ENCODE assay signal across 8 cellular contexts in genomic region chr2:108619916-108620620, GRCh38.
DNase-seq lines count a peak whose midpoint lies in the region; ATAC-seq and TF ChIP-seq lines count a peak whose summit lies in the region.

No MANE protein-coding gene starts in this region.

- CTCF ChIA-PET in GM10248 (lab: Yijun Ruan, JAX), result interaction anchor here (0.8 to 8.9 kb wide), 2 partner anchors 16 to 21 kb away, joined by 3 to 121 read pairs; no protein-coding TSS in a partner anchor

- H3K27ac ChIP-seq in HUES6 (ENCODE audit: low read depth, low read length) (peak overlapping the region; percentile 36; the same call in 1 of the 2 replicates), ascending aorta (no peak overlapping the region), osteoblast (ENCODE audit: low read depth, low read length) (no peak overlapping the region)

- intact Hi-C loops in CD14-positive monocyte (cut with micrococcal nuclease), result no loop called here
- intact Hi-C loops in ascending aorta (cut with DNase I), result no loop called here

- H4K20me1 ChIP-seq in osteoblast (ENCODE audit: insufficient read depth, low read length), result peaks cover 23% of the 10 kb centered on the region

- H3K4me1 Mint-ChIP-seq in CD14-positive monocyte, result peaks cover 51% of the 10 kb centered on the region
- peaks cover 55% of the 10 kb centered on the region for H3K4me1 Mint-ChIP-seq in activated naive CD8-positive, alpha-beta T cell treated with anti-CD3 and anti-CD28 coated beads, Interleukin-2, amount 10 ng/mL, durations not matched to agents 7 days and 5 days
- H3K4me1 Mint-ChIP-seq in natural killer cell treated with Interleukin-12 subunit alpha and Interleukin-12 subunit beta and Interleukin-15 and Interleukin-18, amount 100 ng/mL, for 72 hours (ENCODE audit: low read depth in 2 of 2), result peaks cover 37 to 46% of the 10 kb centered on the region in 2 donors

- H3K79me2 ChIP-seq in osteoblast (ENCODE audit: insufficient read depth, low read length), result peaks cover 83% of the 10 kb centered on the region

- H3K27me3 ChIP-seq in HUES6 (ENCODE audit: control insufficient read depth, insufficient read depth, low read length) (no peaks in the 10 kb centered on the region), ascending aorta (no peaks in the 10 kb centered on the region), osteoblast (ENCODE audit: insufficient read depth, low read length) (no peaks in the 10 kb centered on the region)

- POLR2A ChIA-PET in activated naive CD8-positive, alpha-beta T cell treated with anti-CD3 and anti-CD28 coated beads, Interleukin-2, amount 10 ng/mL, durations not matched to agents 7 days and 5 days (lab: Charles Lee), result interaction anchor here (1.0 to 1.5 kb wide), 4 partner anchors 9 to 99 kb away, joined by 3 to 8 read pairs (median 6); partner anchors contain the start of gene RANBP2
- POLR2A ChIA-PET in GM10248 (lab: Yijun Ruan, JAX), result no interaction called here

- peaks cover 58% of the 10 kb centered on the region for H3K4me1 ChIP-seq in HUES6 (ENCODE audit: control insufficient read depth, insufficient read depth, low read length)
- H3K4me1 ChIP-seq in ascending aorta, result peaks cover 0 to 41% of the 10 kb centered on the region in 2 donors
- peaks cover 29% of the 10 kb centered on the region for H3K4me1 ChIP-seq in osteoblast (ENCODE audit: insufficient read depth, low read length)

- no peak overlapping the region for H3K9ac ChIP-seq in HUES6 (ENCODE audit: low read length)

- DNase-seq in CD14-positive monocyte (ENCODE audit: low spot score) (no peak), ascending aorta (ENCODE audit: low spot score in 2 of 2) (no peak), GM10248 (ENCODE audit: extremely low spot score) (no peak), osteoblast (ENCODE audit: insufficient read length, low spot score, missing footprints) (no peak)
- DNase-seq in activated naive CD8-positive, alpha-beta T cell treated with anti-CD3 and anti-CD28 coated beads, Interleukin-2, amount 10 ng/mL, durations not matched to agents 7 days and 5 days, result no peak
- DNase-seq in natural killer cell treated with Interleukin-12 subunit alpha and Interleukin-12 subunit beta and Interleukin-15 and Interleukin-18, amount 100 ng/mL, for 72 hours (ENCODE audit: low spot score), result no peak

- H3K36me3 ChIP-seq in HUES6 (ENCODE audit: control insufficient read depth, insufficient read depth, low read length), result no peaks in the 10 kb centered on the region
- H3K36me3 ChIP-seq in ascending aorta, result no peaks in the 10 kb centered on the region
- H3K36me3 ChIP-seq in osteoblast (ENCODE audit: insufficient read depth, low read length), result no peaks in the 10 kb centered on the region

- H3K27me3 Mint-ChIP-seq in CD14-positive monocyte (ENCODE audit: low read depth in 3 of 3), result no peaks in the 10 kb centered on the region
- no peaks in the 10 kb centered on the region for H3K27me3 Mint-ChIP-seq in activated naive CD8-positive, alpha-beta T cell treated with anti-CD3 and anti-CD28 coated beads, Interleukin-2, amount 10 ng/mL, durations not matched to agents 7 days and 5 days
- no peaks in the 10 kb centered on the region for H3K27me3 Mint-ChIP-seq in natural killer cell treated with Interleukin-12 subunit alpha and Interleukin-12 subunit beta and Interleukin-15 and Interleukin-18, amount 100 ng/mL, for 72 hours

- H3K9me3 ChIP-seq in HUES6 (ENCODE audit: control insufficient read depth, insufficient read depth, low read depth, low read length) (no peaks in the 10 kb centered on the region), ascending aorta (no peaks in the 10 kb centered on the region), osteoblast (ENCODE audit: low read depth, low read length) (no peaks in the 10 kb centered on the region)

- no peak overlapping the region for H2AFZ ChIP-seq in osteoblast (ENCODE audit: low read length)

- ATAC-seq in activated naive CD8-positive, alpha-beta T cell treated with anti-CD3 and anti-CD28 coated beads, Interleukin-2, amount 10 ng/mL, durations not matched to agents 7 days and 5 days (ENCODE audit: low read depth), result no peak
- ATAC-seq in natural killer cell treated with Interleukin-12 subunit alpha and Interleukin-12 subunit beta and Interleukin-15 and Interleukin-18, amount 100 ng/mL, for 72 hours, result no peak
- ATAC-seq in GM19035 (IDR thresholded peaks at IDR 0.05; ENCODE audit: unreplicated experiment), result no peak

- no peaks in the 10 kb centered on the region for H3K9me3 Mint-ChIP-seq in CD14-positive monocyte
- no peaks in the 10 kb centered on the region for H3K9me3 Mint-ChIP-seq in activated naive CD8-positive, alpha-beta T cell treated with anti-CD3 and anti-CD28 coated beads, Interleukin-2, amount 10 ng/mL, durations not matched to agents 7 days and 5 days
- H3K9me3 Mint-ChIP-seq in natural killer cell treated with Interleukin-12 subunit alpha and Interleukin-12 subunit beta and Interleukin-15 and Interleukin-18, amount 100 ng/mL, for 72 hours, result no peaks in the 10 kb centered on the region

- no peak overlapping the region for H3K4me2 ChIP-seq in osteoblast (ENCODE audit: insufficient read depth, low read length)

- peak overlapping the region; percentile 47 to 92 (median 82) for H3K27ac Mint-ChIP-seq in CD14-positive monocyte
- H3K27ac Mint-ChIP-seq in activated naive CD8-positive, alpha-beta T cell treated with anti-CD3 and anti-CD28 coated beads, Interleukin-2, amount 10 ng/mL, durations not matched to agents 7 days and 5 days, result peak overlapping the region; percentile 90
- peak overlapping the region; percentile 85 to 89 for H3K27ac Mint-ChIP-seq in natural killer cell treated with Interleukin-12 subunit alpha and Interleukin-12 subunit beta and Interleukin-15 and Interleukin-18, amount 100 ng/mL, for 72 hours

- TF ChIP-seq CTCF in CD14-positive monocyte (IDR thresholded peaks at IDR 0.05) (no peak), ascending aorta (IDR thresholded peaks at IDR 0.05) (no peak), GM10248 (IDR thresholded peaks at IDR 0.05; ENCODE audit: control extremely low read depth, extremely low read depth, low read depth, missing control alignments) (no peak), osteoblast (IDR thresholded peaks at IDR 0.05; ENCODE audit: extremely low read depth, low read depth, low read length) (no peak)

- peak overlapping the region; percentile 47 to 55 for H3K4me3 Mint-ChIP-seq in CD14-positive monocyte
- no peak overlapping the region for H3K4me3 Mint-ChIP-seq in activated naive CD8-positive, alpha-beta T cell treated with anti-CD3 and anti-CD28 coated beads, Interleukin-2, amount 10 ng/mL, durations not matched to agents 7 days and 5 days
- peak overlapping the region; percentile 97 for H3K4me3 Mint-ChIP-seq in natural killer cell treated with Interleukin-12 subunit alpha and Interleukin-12 subunit beta and Interleukin-15 and Interleukin-18, amount 100 ng/mL, for 72 hours

- H3K4me3 ChIP-seq in HUES6 (ENCODE audit: low read depth, low read length), result peak overlapping the region; percentile 2; the same call in 1 of the 2 replicates
- H3K4me3 ChIP-seq in ascending aorta, result no peak overlapping the region
- H3K4me3 ChIP-seq in osteoblast (ENCODE audit: insufficient read depth, low read length), result no peak overlapping the region

- H3K36me3 Mint-ChIP-seq in CD14-positive monocyte, result peaks cover 15 to 16% of the 10 kb centered on the region in 2 donors
- H3K36me3 Mint-ChIP-seq in activated naive CD8-positive, alpha-beta T cell treated with anti-CD3 and anti-CD28 coated beads, Interleukin-2, amount 10 ng/mL, durations not matched to agents 7 days and 5 days, result no peaks in the 10 kb centered on the region
- H3K36me3 Mint-ChIP-seq in natural killer cell treated with Interleukin-12 subunit alpha and Interleukin-12 subunit beta and Interleukin-15 and Interleukin-18, amount 100 ng/mL, for 72 hours, result no peaks in the 10 kb centered on the region
